33 cellular contexts compared by ENCODE assay signal in genomic region chr12:90401185-90401584, GRCh38.
"Had no signal": no experiment of that assay in that cellular context is flagged by ENCODE, and none has a peak within 500 bp of the region (broad histone marks: within the 10 kb centered on the region; RNA-seq: fewer than 3 reads in every experiment).

No MANE protein-coding gene starts in this region.

- FAIRE-seq: astrocyte, TTC549 had no signal

- H3K27me3 ChIP-seq: adrenal gland, body of pancreas, brain microvascular endothelial cell, breast epithelium had no signal

- DNase-seq: activated B cell treated with CpG ODN at 0.5 μM for 24 hours; activated CD4-positive, alpha-beta memory T cell treated with anti-CD3 and anti-CD28 coated beads for 36 hours; activated CD4-positive, alpha-beta T cell treated with anti-CD3 and anti-CD28 coated beads for 4 hours; activated CD4-positive, alpha-beta T cell treated with anti-CD3 and anti-CD28 coated beads, Interleukin-2, amount 10 ng/mL, durations not matched to agents 24 days and 14 days; activated CD4-positive, alpha-beta T cell treated with anti-CD3 and anti-CD28 coated beads, Interleukin-2, amount 50 U/mL, for 1 hour; activated CD4-positive, alpha-beta T cell treated with anti-CD3 and anti-CD28 coated beads, Interleukin-2, amount 50 U/mL, for 4 hours; activated CD4-positive, CD25-positive, alpha-beta regulatory T cell treated with anti-CD3 and anti-CD28 coated beads, Interleukin-2, amount 50 U/mL, for 72 hours; activated CD8-positive, alpha-beta memory T cell treated with anti-CD3 and anti-CD28 coated beads, Interleukin-2, amount 50 U/mL, for 4 hours; activated CD8-positive, alpha-beta T cell treated with anti-CD3 and anti-CD28 coated beads for 36 hours; activated effector memory CD4-positive, alpha-beta T cell treated with anti-CD3 and anti-CD28 coated beads, Interleukin-2, amount 50 U/mL, for 16 hours; activated gamma-delta T cell treated with Interleukin-2 at 50 U/mL for 16 hours; activated naive CD4-positive, alpha-beta T cell; activated naive CD4-positive, alpha-beta T cell treated with anti-CD3 and anti-CD28 coated beads for 36 hours; activated naive CD4-positive, alpha-beta T cell treated with anti-CD3 and anti-CD28 coated beads, Interleukin-2, amount 50 U/mL, for 16 hours; activated naive CD8-positive, alpha-beta T cell treated with anti-CD3 and anti-CD28 coated beads for 36 hours; activated T-cell treated with anti-CD3 and anti-CD28 coated beads for 4 hours; activated T-cell treated with anti-CD3 and anti-CD28 coated beads, Interleukin-2, amount 50 U/mL, for 1 hour; activated T-cell treated with anti-CD3 and anti-CD28 coated beads, Interleukin-2, amount 50 U/mL, for 4 hours; activated T-cell treated with anti-CD3 and anti-CD28 coated beads, Interleukin-2, amount 50 U/mL, for 72 hours; adrenal gland; amniotic stem cell; aorta; body of pancreas; brain microvascular endothelial cell; central memory CD4-positive, alpha-beta T cell; T-helper 2 cell; T-helper 9 cell had no signal

- H3K36me3 ChIP-seq: adrenal gland, brain microvascular endothelial cell, breast epithelium had no signal

- H3K27ac ChIP-seq: adrenal gland, body of pancreas, brain microvascular endothelial cell, breast epithelium, VCaP had no signal

- ATAC-seq: activated CD8-positive, alpha-beta T cell treated with anti-CD3 and anti-CD28 coated beads for 36 hours; activated naive CD4-positive, alpha-beta T cell treated with anti-CD3 and anti-CD28 coated beads, Interleukin-2, amount 50 U/mL, for 72 hours; activated T-cell treated with anti-CD3 and anti-CD28 coated beads, Interleukin-2, amount 50 U/mL, for 4 hours; activated T-cell treated with anti-CD3 and anti-CD28 coated beads, Interleukin-2, amount 50 U/mL, for 72 hours; activated T-helper 17 cell treated with anti-CD3 and anti-CD28 coated beads, Interleukin-2, amount 50 U/mL, for 72 hours; body of pancreas had no signal

- H3K9me3 ChIP-seq: adrenal gland had no signal

- H3K4me1 ChIP-seq: adrenal gland, body of pancreas, breast epithelium had no signal

- H3K4me3 ChIP-seq: adrenal gland, body of pancreas, breast epithelium had no signal
